Comparison of ENCODE assay signal across 8 cellular contexts in genomic region chr1:151593651-151594625, GRCh38. TPM values are rescaled to one million over a fixed set of nuclear protein-coding genes. Genes with fewer than 3 reads are reported as not detected.
A peak's percentile ranks its signal among the peaks of the same experiment; 100 is the strongest.
DNase-seq lines count a peak whose midpoint lies in the region; ATAC-seq and TF ChIP-seq lines count a peak whose summit lies in the region.

No MANE protein-coding gene starts in this region.

- peak overlapping the region; percentile 63 to 77 for H3K4me3 Mint-ChIP-seq in activated T-cell treated with anti-CD3 and anti-CD28 coated beads, Interleukin-2, amount 50 U/mL, for 72 hours
- peak overlapping the region; percentile 61 for H3K4me3 Mint-ChIP-seq in neural progenitor cell

- H3K9me3 ChIP-seq in HUES64 (ENCODE audit: insufficient read depth, low read depth, low read length) = 0 out of 2 replicates have a peak, but pooled peaks cover 2% of the 10 kb centered on the region
- H3K9me3 ChIP-seq in PC-3 (ENCODE audit: low read length) = no peaks in the 10 kb centered on the region
- no peaks in the 10 kb centered on the region for H3K9me3 ChIP-seq in neural progenitor cell (ENCODE audit: low read depth)
- no peaks in the 10 kb centered on the region for H3K9me3 ChIP-seq in stomach

- H3K4me1 Mint-ChIP-seq in activated T-cell treated with anti-CD3 and anti-CD28 coated beads, Interleukin-2, amount 50 U/mL, for 72 hours (ENCODE audit: low read depth) = peaks cover 13% of the 10 kb centered on the region
- peaks cover 5% of the 10 kb centered on the region for H3K4me1 Mint-ChIP-seq in neural progenitor cell

- peak overlapping the region; percentile 55; the same call in 1 of the 2 replicates for H3K27ac ChIP-seq in HUES64 (ENCODE audit: low read depth, low read length)
- H3K27ac ChIP-seq in PC-3 (ENCODE audit: low read length) = no peak overlapping the region
- H3K27ac ChIP-seq in neural progenitor cell = no peak overlapping the region
- no peak overlapping the region for H3K27ac ChIP-seq in stomach

- H3K4me1 ChIP-seq in HUES64 (ENCODE audit: insufficient read depth, low read length) (no peaks in the 10 kb centered on the region), PC-3 (ENCODE audit: insufficient read depth, low read length) (peaks cover 26% of the 10 kb centered on the region), neural progenitor cell (no peaks in the 10 kb centered on the region), stomach (peaks cover 0 to 9% (median 4%) of the 10 kb centered on the region in 4 donors)

- peak overlapping the region; percentile 70 for H3K4me2 ChIP-seq in PC-3 (ENCODE audit: low read length)
- peak overlapping the region; percentile 80 for H3K4me2 ChIP-seq in neural progenitor cell

- TF ChIP-seq CTCF in PC-3 (conservative IDR thresholded peaks at IDR 0.05; ENCODE audit: low read depth, low read length) = peak; percentile 99
- peak; percentile 94 for TF ChIP-seq CTCF in fibroblast of pulmonary artery (IDR thresholded peaks at IDR 0.05; ENCODE audit: low read length, missing control alignments)
- TF ChIP-seq CTCF in neural progenitor cell (IDR thresholded peaks at IDR 0.05) = peak; percentile 98
- peak in 5 of 7 experiments; percentile 74 to 92 (median 85) for TF ChIP-seq CTCF in stomach (IDR thresholded peaks at IDR 0.05)

- H3K27me3 Mint-ChIP-seq in activated T-cell treated with anti-CD3 and anti-CD28 coated beads, Interleukin-2, amount 50 U/mL, for 72 hours (ENCODE audit: low read depth) = peaks cover 16% of the 10 kb centered on the region
- H3K27me3 Mint-ChIP-seq in neural progenitor cell (ENCODE audit: insufficient read depth, low read depth) = peaks cover 4% of the 10 kb centered on the region

- POLR2A ChIA-PET in PC-3 (lab: Charles Lee; ENCODE audit: unreplicated experiment) = no interaction called here

- H3K27me3 ChIP-seq in HUES64 (ENCODE audit: insufficient read depth, low read length) (peaks cover 3% of the 10 kb centered on the region; the same call in 1 of the 2 replicates), PC-3 (ENCODE audit: low read length) (no peaks in the 10 kb centered on the region), neural progenitor cell (peaks cover 13% of the 10 kb centered on the region), stomach (no peaks in the 10 kb centered on the region)

- H3K4me3 ChIP-seq in HUES64 (ENCODE audit: low read length) = peak overlapping the region; percentile 53
- H3K4me3 ChIP-seq in PC-3 (ENCODE audit: low read length) = peak overlapping the region; percentile 27; the same call in 1 of the 2 replicates
- H3K4me3 ChIP-seq in fibroblast of pulmonary artery (replicated peaks; ENCODE audit: low read depth, low read length) = no peak overlapping the region
- peak overlapping the region; percentile 46 for H3K4me3 ChIP-seq in neural progenitor cell
- H3K4me3 ChIP-seq in stomach = no peak overlapping the region

- peak overlapping the region; percentile 2 for H3K27ac Mint-ChIP-seq in activated T-cell treated with anti-CD3 and anti-CD28 coated beads, Interleukin-2, amount 50 U/mL, for 72 hours
- H3K27ac Mint-ChIP-seq in neural progenitor cell = no peak overlapping the region

- no peak for TF ChIP-seq POLR2A in stomach (IDR thresholded peaks at IDR 0.05)

- H3K36me3 ChIP-seq in HUES64 (ENCODE audit: insufficient read depth, low read length) (no peaks in the 10 kb centered on the region), PC-3 (ENCODE audit: low read depth, low read length) (no peaks in the 10 kb centered on the region), neural progenitor cell (no peaks in the 10 kb centered on the region), stomach (no peaks in the 10 kb centered on the region)

- H3K79me2 ChIP-seq in PC-3 (ENCODE audit: low read length) = no peaks in the 10 kb centered on the region
- no peaks in the 10 kb centered on the region for H3K79me2 ChIP-seq in neural progenitor cell (ENCODE audit: low read depth)

- DNase-seq in EH (ENCODE audit: low read depth) (peak; percentile 53), PC-3 (peak; percentile 89), fibroblast of pulmonary artery (ENCODE audit: low read depth) (peak; percentile 53), neural progenitor cell (ENCODE audit: low spot score) (peak; percentile 87), stomach (peak; percentile 92)
- peak; percentile 88 to 91 for DNase-seq in activated T-cell treated with anti-CD3 and anti-CD28 coated beads, Interleukin-2, amount 50 U/mL, for 72 hours

- CTCF ChIA-PET in PC-3 (lab: Charles Lee) = interaction anchor here (0.5 to 1.9 kb wide), 4 partner anchors 15 to 141 kb away, joined by 3 to 5 read pairs (median 4); no protein-coding TSS in a partner anchor

- H3K36me3 Mint-ChIP-seq in activated T-cell treated with anti-CD3 and anti-CD28 coated beads, Interleukin-2, amount 50 U/mL, for 72 hours (ENCODE audit: insufficient read depth in 2 of 2) = peaks cover 0 to 2% of the 10 kb centered on the region in 2 donors
- no peaks in the 10 kb centered on the region for H3K36me3 Mint-ChIP-seq in neural progenitor cell

- no peak for TF ChIP-seq EP300 in stomach (IDR thresholded peaks at IDR 0.05)

- H3K9me3 Mint-ChIP-seq in activated T-cell treated with anti-CD3 and anti-CD28 coated beads, Interleukin-2, amount 50 U/mL, for 72 hours = peaks cover 0 to 3% of the 10 kb centered on the region in 2 donors
- peaks cover 6% of the 10 kb centered on the region for H3K9me3 Mint-ChIP-seq in neural progenitor cell

- ATAC-seq in PC-3 = peak; percentile 89
- peak; percentile 98 to 99 for ATAC-seq in activated T-cell treated with anti-CD3 and anti-CD28 coated beads, Interleukin-2, amount 50 U/mL, for 72 hours (replicated peaks in 1 of 2)
- ATAC-seq in HG02870 (IDR thresholded peaks at IDR 0.05; ENCODE audit: unreplicated experiment) = no peak

- BruUV-seq in PC-3 (replicated peaks; lab: Mats Ljungman, UMichigan) = no TSS peak

- H3F3A ChIP-seq in PC-3 (ENCODE audit: low read length, unreplicated experiment) (no peaks in the 10 kb centered on the region), neural progenitor cell (ENCODE audit: low read depth) (no peaks in the 10 kb centered on the region)

- H2AFZ ChIP-seq in PC-3 (ENCODE audit: low read length) = peak overlapping the region; percentile 84
- H2AFZ ChIP-seq in neural progenitor cell (replicated peaks) = peak overlapping the region; percentile 92

- H4K20me1 ChIP-seq in PC-3 (ENCODE audit: low read length) (no peaks in the 10 kb centered on the region), neural progenitor cell (ENCODE audit: low read depth) (no peaks in the 10 kb centered on the region)

- intact Hi-C loops in PC-3 (cut with micrococcal nuclease) (loop anchor here (1.0 to 5.0 kb wide), 4 partner anchors 19 to 150 kb away; partner anchors contain the start of gene SNX27), stomach (cut with DNase I; ENCODE audit: low total_unique reads) (no loop called here)

- H3K9me2 ChIP-seq in PC-3 (replicated peaks; ENCODE audit: low read length) = no peaks in the 10 kb centered on the region

- 13% methylated on average over 22 of the region's 23 CpGs for WGBS in HUES64
- 18 to 23% (median 20%) methylated on average over 23 of the region's 23 CpGs for WGBS in stomach, 5 donors

- peak overlapping the region; percentile 28; the same call in 1 of the 2 replicates for H3K9ac ChIP-seq in HUES64 (ENCODE audit: low read depth, low read length)
- no peak overlapping the region for H3K9ac ChIP-seq in PC-3 (ENCODE audit: low read length)
- H3K9ac ChIP-seq in neural progenitor cell = no peak overlapping the region

RNA-seq across cellular contexts. Expression of gene SNX27, which starts 17.9 kb away (rescaled TPM):
- 20.9 TPM for polyA plus RNA-seq in HUES64 (2013, experiment 1 of 2)
- 17.4 TPM for polyA plus RNA-seq in HUES64 (2013, experiment 2 of 2)
- total RNA-seq in PC-3 (2014; rRNA removed) = 25.1 and 34.8 TPM in 2 replicates
- total RNA-seq in activated T-cell treated with anti-CD3 and anti-CD28 coated beads, Interleukin-2, amount 50 U/mL, for 72 hours = 10 to 100 TPM; 30.3 to 34.8 TPM
- total RNA-seq in neural progenitor cell (ENCODE audit: low replicate concordance) = 30.5 and 34.1 TPM in 2 replicates
- total RNA-seq in stomach = 10 to 100 TPM in 4 of 5 donors, 1 to 10 TPM in 1; 9.3 to 82.3 (median 31.2) TPM
- 1 to 10 TPM; 4.3 to 6.8 (median 5.8) TPM for polyA plus RNA-seq in stomach

RNA-seq across cellular contexts. Expression of gene TUFT1, which starts 53.8 kb away (rescaled TPM):
- polyA plus RNA-seq in HUES64 (2013, experiment 1 of 2) = 5.5 TPM
- 6.3 TPM for polyA plus RNA-seq in HUES64 (2013, experiment 2 of 2)
- total RNA-seq in PC-3 (2014; rRNA removed) (33.9 and 46.9 TPM in 2 replicates), neural progenitor cell (ENCODE audit: low replicate concordance) (9.3 and 10.0 TPM in 2 replicates), stomach (10 to 100 TPM in 3 of 5 donors, 1 to 10 TPM in 2; 1.2 to 30.4 (median 13.9) TPM)
- total RNA-seq in activated T-cell treated with anti-CD3 and anti-CD28 coated beads, Interleukin-2, amount 50 U/mL, for 72 hours = 1 to 10 TPM; 4.3 to 4.8 TPM
- polyA plus RNA-seq in stomach = 10 to 100 TPM in 2 of 3 donors, 1 to 10 TPM in 1; 9.0 to 15.4 (median 10.8) TPM

Comparison
In these comparisons a context has a peak if more than half of its experiments do, and no peak if none do; other contexts are left out.
1. H3K4me3 ChIP-seq: peak in HUES64 (single experiment), PC-3 (single experiment) and neural progenitor cell (single experiment); none in fibroblast of pulmonary artery (single experiment) and stomach (0 of 4).
2. Peak in every context shown above with its lines, with median percentiles within 50 percentile points of each other: DNase-seq and CTCF ChIP-seq.